Comparison of ENCODE assay signal across 1 cellular context in genomic region chr14:104726600-104727451, GRCh38.
TF ChIP-seq lines count a peak whose summit lies in the region.

No MANE protein-coding gene starts in this region.

TF ChIP-seq in HepG2, 621 proteins besides CTCF, POLR2A, EP300 and RAD21 (continued from another document and continues in another):
- no peak for TF ChIP-seq MTERF4 (CRISPR knock-in tag; IDR thresholded peaks at IDR 0.05)
- TF ChIP-seq STAT6 (CRISPR knock-in tag; IDR thresholded peaks at IDR 0.05; ENCODE audit: borderline replicate concordance) = no peak
- TF ChIP-seq ZMYM4 (CRISPR knock-in tag; IDR thresholded peaks at IDR 0.05) = no peak
- TF ChIP-seq NKX3-1 (CRISPR knock-in tag; IDR thresholded peaks at IDR 0.05) = no peak
- TF ChIP-seq PRMT3 (CRISPR knock-in tag; IDR thresholded peaks at IDR 0.05; ENCODE audit: borderline replicate concordance, low read depth) = no peak
- no peak for TF ChIP-seq ZNF672 (CRISPR knock-in tag; IDR thresholded peaks at IDR 0.05)
- TF ChIP-seq ZNF225 (CRISPR knock-in tag; IDR thresholded peaks at IDR 0.05) = no peak
- TF ChIP-seq ATRX (CRISPR knock-in tag; IDR thresholded peaks at IDR 0.05; ENCODE audit: borderline replicate concordance) = no peak
- TF ChIP-seq ATF1 (CRISPR knock-in tag; IDR thresholded peaks at IDR 0.05) = no peak
- no peak for TF ChIP-seq ZNF484 (CRISPR knock-in tag; IDR thresholded peaks at IDR 0.05; ENCODE audit: borderline replicate concordance, low read depth)
- no peak for TF ChIP-seq PBX2 (CRISPR knock-in tag; IDR thresholded peaks at IDR 0.05)
- no peak; the same call in 1 of the 2 replicates for TF ChIP-seq HIVEP1 (CRISPR knock-in tag; IDR thresholded peaks at IDR 0.05)
- TF ChIP-seq UBTF (CRISPR knock-in tag; IDR thresholded peaks at IDR 0.05) = no peak; the same call in 1 of the 2 replicates
- no peak for TF ChIP-seq MTF1 (CRISPR knock-in tag; IDR thresholded peaks at IDR 0.05)
- TF ChIP-seq ATF6 (CRISPR knock-in tag; conservative IDR thresholded peaks at IDR 0.05) = no peak
- TF ChIP-seq SMAD9 (CRISPR knock-in tag; IDR thresholded peaks at IDR 0.05) = no peak
- no peak for TF ChIP-seq GABPA (IDR thresholded peaks at IDR 0.05; ENCODE audit: low read depth, low read length)
- no peak for TF ChIP-seq GABPA (CRISPR knock-in tag; IDR thresholded peaks at IDR 0.05; ENCODE audit: low read depth)
- TF ChIP-seq SYNCRIP (IDR thresholded peaks at IDR 0.05; ENCODE audit: insufficient read depth, low read depth, low read length) = no peak
- TF ChIP-seq ZNF761 (CRISPR knock-in tag; conservative IDR thresholded peaks at IDR 0.05) = no peak
- peak; percentile 50; the same call in 1 of the 2 replicates for TF ChIP-seq SAP130 (CRISPR knock-in tag; IDR thresholded peaks at IDR 0.05; ENCODE audit: low read depth)
- TF ChIP-seq IKZF4 (CRISPR knock-in tag; IDR thresholded peaks at IDR 0.05; ENCODE audit: borderline replicate concordance, low read depth, not compliant biosample characterization) = no peak
- TF ChIP-seq KLF15 (CRISPR knock-in tag; IDR thresholded peaks at IDR 0.05; ENCODE audit: borderline replicate concordance) = no peak
- no peak for TF ChIP-seq ZNF281 (CRISPR knock-in tag; IDR thresholded peaks at IDR 0.05; ENCODE audit: borderline replicate concordance)
- no peak for TF ChIP-seq TEF (CRISPR knock-in tag; IDR thresholded peaks at IDR 0.05)
- no peak for TF ChIP-seq ZNF713 (CRISPR knock-in tag; IDR thresholded peaks at IDR 0.05)
- TF ChIP-seq SALL2 (CRISPR knock-in tag; IDR thresholded peaks at IDR 0.05) = no peak
- no peak for TF ChIP-seq RCOR2 (CRISPR knock-in tag; IDR thresholded peaks at IDR 0.05)
- no peak for TF ChIP-seq ZNF841 (CRISPR knock-in tag; IDR thresholded peaks at IDR 0.05; ENCODE audit: borderline replicate concordance)
- TF ChIP-seq ZNF362 (CRISPR knock-in tag; IDR thresholded peaks at IDR 0.05; ENCODE audit: borderline replicate concordance) = no peak
- no peak for TF ChIP-seq CENPT (CRISPR knock-in tag; IDR thresholded peaks at IDR 0.05; ENCODE audit: low read depth)
- TF ChIP-seq TAF1 (CRISPR knock-in tag; IDR thresholded peaks at IDR 0.05) = no peak
- TF ChIP-seq ADNP (CRISPR knock-in tag; IDR thresholded peaks at IDR 0.05) = no peak
- no peak for TF ChIP-seq ZSCAN31 (CRISPR knock-in tag; IDR thresholded peaks at IDR 0.05; ENCODE audit: low read depth)
- no peak for TF ChIP-seq NFKBIZ (CRISPR knock-in tag; IDR thresholded peaks at IDR 0.05)
- 0 out of 2 replicates have a peak, but pooled peaks have one; percentile 42 for TF ChIP-seq ZFP90 (CRISPR knock-in tag; IDR thresholded peaks at IDR 0.05; ENCODE audit: borderline replicate concordance)
- TF ChIP-seq ERF (CRISPR knock-in tag; IDR thresholded peaks at IDR 0.05) = no peak
- no peak for TF ChIP-seq ZNF598 (CRISPR knock-in tag; IDR thresholded peaks at IDR 0.05; ENCODE audit: borderline replicate concordance)
- no peak for TF ChIP-seq ZNF512B (CRISPR knock-in tag; IDR thresholded peaks at IDR 0.05; ENCODE audit: borderline replicate concordance)
- TF ChIP-seq ZNF615 (CRISPR knock-in tag; IDR thresholded peaks at IDR 0.05; ENCODE audit: borderline replicate concordance) = no peak
- TF ChIP-seq ZNF83 (CRISPR knock-in tag; IDR thresholded peaks at IDR 0.05; ENCODE audit: borderline replicate concordance) = no peak
- TF ChIP-seq MYC (CRISPR knock-in tag; IDR thresholded peaks at IDR 0.05; ENCODE audit: borderline replicate concordance) = peak; percentile 63; the same call in 1 of the 2 replicates
- no peak for TF ChIP-seq ZNF24 (IDR thresholded peaks at IDR 0.05)
- TF ChIP-seq ZNF7 (CRISPR knock-in tag; IDR thresholded peaks at IDR 0.05) = no peak
- TF ChIP-seq ZBTB33 (CRISPR knock-in tag; IDR thresholded peaks at IDR 0.05) = no peak
- TF ChIP-seq KLF16 (CRISPR knock-in tag; IDR thresholded peaks at IDR 0.05) = no peak
